24 cellular contexts compared by ENCODE assay signal in genomic region chr4:159725571-159725970, GRCh38.
"Had no signal": no experiment of that assay in that cellular context is flagged by ENCODE, and none has a peak within 500 bp of the region (broad histone marks: within the 10 kb centered on the region; RNA-seq: fewer than 3 reads in every experiment).

No MANE protein-coding gene starts in this region.

- H3K36me3 ChIP-seq: gastrocnemius medialis, lower lobe of right lung, ovary, right lobe of liver, suprapubic skin, transverse colon, upper lobe of right lung, uterus had no signal

- H3K27me3 Mint-ChIP-seq: effector memory CD8-positive, alpha-beta T cell; naive thymus-derived CD8-positive, alpha-beta T cell; stimulated activated naive CD8-positive, alpha-beta T cell treated with anti-CD3 and anti-CD28 coated beads, Interleukin-15, amount 100 ng/mL, for 72 hours had no signal

- H3K4me3 ChIP-seq: coronary artery, gastrocnemius medialis, lower lobe of right lung, ovary, right lobe of liver, suprapubic skin, transverse colon, upper lobe of right lung, uterus had no signal

- H3K4me1 ChIP-seq: gastrocnemius medialis, lower lobe of right lung, right lobe of liver, suprapubic skin, transverse colon, upper lobe of right lung, uterus had no signal

- H3K27ac ChIP-seq: coronary artery, gastrocnemius medialis, lower lobe of right lung, ovary, right lobe of liver, suprapubic skin, transverse colon, upper lobe of right lung, uterus had no signal

- H3K27ac Mint-ChIP-seq: effector memory CD8-positive, alpha-beta T cell; naive thymus-derived CD8-positive, alpha-beta T cell; nephron progenitor cell; stimulated activated naive CD8-positive, alpha-beta T cell treated with anti-CD3 and anti-CD28 coated beads, Interleukin-15, amount 100 ng/mL, for 72 hours had no signal

- DNase-seq: dermis blood vessel endothelial cell; effector memory CD8-positive, alpha-beta T cell; foreskin fibroblast; gastrocnemius medialis; head of caudate nucleus; left ventricle myocardium superior; lower lobe of right lung; naive thymus-derived CD8-positive, alpha-beta T cell; nephron progenitor cell; nucleus accumbens; ovary; right lobe of liver; small intestine; stimulated activated CD4-positive, alpha-beta T cell treated with anti-CD3 and anti-CD28 coated beads, Interleukin-12 subunit alpha, Interleukin-12 subunit beta, amount 100 ng/mL, for 4 hours; stimulated activated CD4-positive, alpha-beta T cell treated with anti-CD3 and anti-CD28 coated beads, Interleukin-1b, Interleukin-23, amount 100 ng/mL, for 48 hours; stimulated activated CD4-positive, alpha-beta T cell treated with anti-CD3 and anti-CD28 coated beads, Interleukin-4, amount 100 ng/mL, for 1 hour; stimulated activated CD8-positive, alpha-beta memory T cell treated with anti-CD3 and anti-CD28 coated beads, Interleukin-4, amount 100 ng/mL, for 48 hours; stimulated activated naive CD4-positive, alpha-beta T cell; stimulated activated naive CD8-positive, alpha-beta T cell treated with anti-CD3 and anti-CD28 coated beads, Interleukin-15, amount 100 ng/mL, for 72 hours; transverse colon; upper lobe of right lung; uterus had no signal

- H3K9me3 Mint-ChIP-seq: nephron progenitor cell had no signal

- H3K4me3 Mint-ChIP-seq: effector memory CD8-positive, alpha-beta T cell; naive thymus-derived CD8-positive, alpha-beta T cell; nephron progenitor cell; stimulated activated naive CD8-positive, alpha-beta T cell treated with anti-CD3 and anti-CD28 coated beads, Interleukin-15, amount 100 ng/mL, for 72 hours had no signal

- H3K4me1 Mint-ChIP-seq: naive thymus-derived CD8-positive, alpha-beta T cell; nephron progenitor cell; stimulated activated naive CD8-positive, alpha-beta T cell treated with anti-CD3 and anti-CD28 coated beads, Interleukin-15, amount 100 ng/mL, for 72 hours had no signal

- H3K36me3 Mint-ChIP-seq: naive thymus-derived CD8-positive, alpha-beta T cell had no signal

- H3K27me3 ChIP-seq: gastrocnemius medialis, ovary, right lobe of liver, suprapubic skin, transverse colon, upper lobe of right lung, uterus had no signal

- H3K9me3 ChIP-seq: gastrocnemius medialis, lower lobe of right lung, ovary, right lobe of liver, suprapubic skin, transverse colon, upper lobe of right lung, uterus had no signal
